10 cellular contexts compared by ENCODE assay signal in genomic region chr16:73019456-73020362, GRCh38. TPM values are rescaled to one million over a fixed set of nuclear protein-coding genes. Genes with fewer than 3 reads are reported as not detected.
DNase-seq lines count a peak whose midpoint lies in the region; ATAC-seq, FAIRE-seq and TF ChIP-seq lines count a peak whose summit lies in the region.
"Had no signal": no experiment of that assay in that cellular context is flagged by ENCODE, and none has a peak within 500 bp of the region (broad histone marks: within the 10 kb centered on the region; RNA-seq: fewer than 3 reads in every experiment).

No MANE protein-coding gene starts in this region.

- no peaks in the 10 kb centered on the region for H3K9me3 Mint-ChIP-seq in astrocyte (ENCODE audit: unreplicated experiment)
- H3K9me3 Mint-ChIP-seq: activated CD4-positive, alpha-beta memory T cell treated with anti-CD3 and anti-CD28 coated beads, Interleukin-2, amount 10 ng/mL, durations not matched to agents 7 days and 5 days had no signal

- DNase-seq in HT1080 (ENCODE audit: low read depth) (peak; percentile 75), astrocyte (ENCODE audit: low read depth) (peak; percentile 87), right cardiac atrium (peak in 1 of 3 donors; percentile 43), stromal cell of bone marrow (ENCODE audit: low read depth) (peak; percentile 42), NCI-H1930 (lab: John Stamatoyannopoulos, UW) (no peak)
- DNase-seq in stimulated activated naive CD4-positive, alpha-beta T cell (lab: John Stamatoyannopoulos, UW) = no peak
- DNase-seq in activated naive CD4-positive, alpha-beta T cell treated with anti-CD3 and anti-CD28 coated beads, Interleukin-2, amount 50 U/mL, for 16 hours = no peak
- DNase-seq: activated CD4-positive, alpha-beta memory T cell treated with anti-CD3 and anti-CD28 coated beads, Interleukin-2, amount 10 ng/mL, durations not matched to agents 7 days and 5 days; stimulated activated CD4-positive, alpha-beta T cell treated with anti-CD3 and anti-CD28 coated beads, Interleukin-15, amount 100 ng/mL, for 24 hours had no signal

- H3K4me3 Mint-ChIP-seq in astrocyte (ENCODE audit: unreplicated experiment) = peak overlapping the region; percentile 36
- H3K4me3 Mint-ChIP-seq: activated CD4-positive, alpha-beta memory T cell treated with anti-CD3 and anti-CD28 coated beads, Interleukin-2, amount 10 ng/mL, durations not matched to agents 7 days and 5 days had no signal

- no peaks in the 10 kb centered on the region for H3K27me3 ChIP-seq in astrocyte (ENCODE audit: insufficient read depth, low read length)
- no peaks in the 10 kb centered on the region for H3K27me3 ChIP-seq in right cardiac atrium (ENCODE audit: control insufficient read depth, insufficient read depth)

- H3K9me3 ChIP-seq in astrocyte (ENCODE audit: insufficient read depth, low read depth, low read length) (no peaks in the 10 kb centered on the region), right cardiac atrium (ENCODE audit: control insufficient read depth, low read length) (no peaks in the 10 kb centered on the region)

- H3K4me3 ChIP-seq in astrocyte (ENCODE audit: insufficient read depth, low read depth, low read length) (peak overlapping the region; percentile 34), right cardiac atrium (ENCODE audit: low read length) (no peak overlapping the region)

- no peaks in the 10 kb centered on the region for H3K27me3 Mint-ChIP-seq in astrocyte (ENCODE audit: low read depth, unreplicated experiment)
- H3K27me3 Mint-ChIP-seq: activated CD4-positive, alpha-beta memory T cell treated with anti-CD3 and anti-CD28 coated beads, Interleukin-2, amount 10 ng/mL, durations not matched to agents 7 days and 5 days had no signal

- peaks cover 6% of the 10 kb centered on the region for H3K36me3 Mint-ChIP-seq in astrocyte (ENCODE audit: low read depth, unreplicated experiment)

- H3K4me1 Mint-ChIP-seq in astrocyte (ENCODE audit: low read depth, unreplicated experiment) = peaks cover 21% of the 10 kb centered on the region
- H3K4me1 Mint-ChIP-seq: activated CD4-positive, alpha-beta memory T cell treated with anti-CD3 and anti-CD28 coated beads, Interleukin-2, amount 10 ng/mL, durations not matched to agents 7 days and 5 days had no signal

- peaks cover 42% of the 10 kb centered on the region for H4K20me1 ChIP-seq in astrocyte (ENCODE audit: insufficient read depth, low read length)

- peak overlapping the region; percentile 84 for H3K4me2 ChIP-seq in astrocyte (ENCODE audit: low read length)

- H3K4me1 ChIP-seq in astrocyte (ENCODE audit: insufficient read depth, low read length) (peaks cover 34% of the 10 kb centered on the region), right cardiac atrium (ENCODE audit: control insufficient read depth, insufficient read depth, low read length) (peaks cover 33% of the 10 kb centered on the region)

- 56% methylated on average over 19 of the region's 19 CpGs for WGBS in right cardiac atrium

- intact Hi-C loops in right cardiac atrium (cut with DNase I) = no loop called here

- H3K36me3 ChIP-seq in astrocyte (ENCODE audit: insufficient read depth, low read length) = no peaks in the 10 kb centered on the region

- no peak for FAIRE-seq in astrocyte (lab: Jason Lieb, UNC)

- ATAC-seq in right cardiac atrium (peak; percentile 30 to 76), HG03460 (IDR thresholded peaks at IDR 0.05; ENCODE audit: unreplicated experiment) (no peak)

- H2AFZ ChIP-seq in astrocyte (ENCODE audit: low read depth, low read length) = no peak overlapping the region

- H3K27ac Mint-ChIP-seq in astrocyte (ENCODE audit: unreplicated experiment) = peak overlapping the region; percentile 71
- H3K27ac Mint-ChIP-seq: activated CD4-positive, alpha-beta memory T cell treated with anti-CD3 and anti-CD28 coated beads, Interleukin-2, amount 10 ng/mL, durations not matched to agents 7 days and 5 days had no signal

- peaks cover 85% of the 10 kb centered on the region for H3K79me2 ChIP-seq in astrocyte (ENCODE audit: insufficient read depth, low read length)

- peak overlapping the region; percentile 94 for H3K27ac ChIP-seq in astrocyte (ENCODE audit: low read depth, low read length)
- H3K27ac ChIP-seq in right cardiac atrium (ENCODE audit: low read length) = peak overlapping the region; percentile 82

- H3K9ac ChIP-seq in astrocyte (ENCODE audit: low read length) = peak overlapping the region; percentile 73

- no peak for TF ChIP-seq CTCF in astrocyte (IDR thresholded peaks at IDR 0.05; ENCODE audit: insufficient read depth, low read depth, low read length)

RNA-seq across cellular contexts. Expression of gene ZFHX3, which starts 28.2 kb away (rescaled TPM):
- total RNA-seq in HT1080 (2014; rRNA removed; shearing (Covaris generic)) = 2.7 and 3.0 TPM in 2 replicates
- polyA plus RNA-seq in HT1080 (2015; cell fraction: cytosol; rRNA removed) = 2.6 and 3.8 TPM in 2 replicates
- polyA plus RNA-seq in HT1080 (2015; cell fraction: nucleus; rRNA removed) = 4.8 and 5.6 TPM in 2 replicates
- total RNA-seq in astrocyte (18.0 and 19.7 TPM in 2 replicates), right cardiac atrium (10 to 100 TPM in 2 of 4 donors, 1 to 10 TPM in 2; 9.1 to 18.2 (median 11.0) TPM)
- 4.3 TPM for polyA plus RNA-seq in right cardiac atrium

Comparison
In these comparisons a context has a peak if more than half of its experiments do, and no peak if none do; other contexts are left out.
1. DNase-seq: peak in HT1080 (single experiment), astrocyte (single experiment) and stromal cell of bone marrow (single experiment); none in stimulated activated naive CD4-positive, alpha-beta T cell (0 of 6), NCI-H1930 (0 of 2) and activated naive CD4-positive, alpha-beta T cell treated with anti-CD3 and anti-CD28 coated beads, Interleukin-2, amount 50 U/mL, for 16 hours (single experiment).